ENCODE assay signal across 14 cellular contexts in the genomic region with DNA sequence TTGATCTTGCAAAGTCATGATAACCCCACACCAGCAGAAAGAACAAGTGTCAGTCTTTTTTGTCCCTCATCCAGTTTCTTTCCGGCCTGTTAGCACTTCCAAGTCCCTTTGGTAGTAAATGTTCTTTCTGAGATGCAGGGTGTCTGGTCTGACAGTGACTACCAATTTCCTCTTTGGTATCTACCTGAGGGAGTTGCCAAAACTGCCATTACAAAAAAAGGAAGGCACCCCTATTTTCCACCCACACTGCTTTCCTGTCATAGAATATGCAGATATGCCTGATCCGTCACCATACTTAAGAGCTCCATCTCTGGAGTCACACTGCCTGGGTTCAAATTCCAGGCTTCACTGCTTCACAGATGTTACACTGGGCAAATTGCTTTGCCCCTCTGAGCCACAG.
DNase-seq lines count a peak whose midpoint lies in the region; ATAC-seq and TF ChIP-seq lines count a peak whose summit lies in the region.
"Had no signal": no experiment of that assay in that cellular context is flagged by ENCODE, and none has a peak within 500 bp of the region (broad histone marks: within the 10 kb centered on the region; RNA-seq: fewer than 3 reads in every experiment).

No MANE protein-coding gene starts in this region.

- no peaks in the 10 kb centered on the region for H3K9me2 ChIP-seq in PC-3 (replicated peaks; ENCODE audit: low read length)

- no peaks in the 10 kb centered on the region for H3K9me3 Mint-ChIP-seq in endothelial cell (ENCODE audit: unreplicated experiment)
- H3K9me3 Mint-ChIP-seq: activated CD4-positive, alpha-beta T cell treated with anti-CD3 and anti-CD28 coated beads, Interleukin-2, amount 10 ng/mL, durations not matched to agents 7 days and 5 days; activated T-helper 2 cell treated with anti-CD3 and anti-CD28 coated beads, Interferon-gamma antibody, Interleukin-2, Interleukin-4, amounts not matched to agents 10 μg/mL and 5 μg/mL and 100 μg/mL, durations not matched to agents 14 hours and 24 hours and 36 hours had no signal

- TF ChIP-seq CTCF in PC-3 (conservative IDR thresholded peaks at IDR 0.05; ENCODE audit: low read depth, low read length) (no peak), endothelial cell (IDR thresholded peaks at IDR 0.05; ENCODE audit: unreplicated experiment) (no peak), colonic mucosa (IDR thresholded peaks at IDR 0.05) (no peak)

- no peaks in the 10 kb centered on the region for H3K9me3 ChIP-seq in BLaER1 treated with 17β-estradiol and CSF1 and Interleukin-3, amounts not matched to agents 10 nM and 100 nM (replicated peaks in 1 of 11)
- H3K9me3 ChIP-seq in PC-3 (ENCODE audit: low read length) (no peaks in the 10 kb centered on the region), colonic mucosa (no peaks in the 10 kb centered on the region)

- peak overlapping the region; percentile 95 for H3K27ac Mint-ChIP-seq in endothelial cell (ENCODE audit: unreplicated experiment)
- H3K27ac Mint-ChIP-seq: activated CD4-positive, alpha-beta T cell treated with anti-CD3 and anti-CD28 coated beads, Interleukin-2, amount 10 ng/mL, durations not matched to agents 7 days and 5 days; activated T-helper 2 cell treated with anti-CD3 and anti-CD28 coated beads, Interferon-gamma antibody, Interleukin-2, Interleukin-4, amounts not matched to agents 10 μg/mL and 5 μg/mL and 100 μg/mL, durations not matched to agents 14 hours and 24 hours and 36 hours had no signal

- H3K4me3 Mint-ChIP-seq in endothelial cell (ENCODE audit: unreplicated experiment): no peak overlapping the region
- H3K4me3 Mint-ChIP-seq: activated CD4-positive, alpha-beta T cell treated with anti-CD3 and anti-CD28 coated beads, Interleukin-2, amount 10 ng/mL, durations not matched to agents 7 days and 5 days had no signal

- peak overlapping the region in 5 of 11 experiments; percentile 8 to 38 (median 35); a peak in 6 of 22 replicates for H3K27ac ChIP-seq in BLaER1 treated with 17β-estradiol and CSF1 and Interleukin-3, amounts not matched to agents 10 nM and 100 nM
- H3K27ac ChIP-seq in PC-3 (ENCODE audit: low read length): no peak overlapping the region
- H3K27ac ChIP-seq in colonic mucosa: no peak overlapping the region
- H3K27ac ChIP-seq: cardiac muscle cell had no signal

- no peaks in the 10 kb centered on the region for H4K20me1 ChIP-seq in BLaER1 treated with 17β-estradiol and CSF1 and Interleukin-3, amounts not matched to agents 10 nM and 100 nM
- H4K20me1 ChIP-seq in PC-3 (ENCODE audit: low read length): no peaks in the 10 kb centered on the region

- peak; percentile 55 for ATAC-seq in GM19023 (IDR thresholded peaks at IDR 0.05; ENCODE audit: unreplicated experiment)
- ATAC-seq in PC-3: no peak
- ATAC-seq in GM21515 (IDR thresholded peaks at IDR 0.05; ENCODE audit: unreplicated experiment): no peak
- ATAC-seq: left cardiac atrium had no signal

- BruUV-seq in PC-3 (replicated peaks; lab: Mats Ljungman, UMichigan): no TSS peak

- peak overlapping the region; percentile 49 to 85 (median 73) for H3K4me2 ChIP-seq in BLaER1 treated with 17β-estradiol and CSF1 and Interleukin-3, amounts not matched to agents 10 nM and 100 nM
- H3K4me2 ChIP-seq in PC-3 (ENCODE audit: low read length): no peak overlapping the region

- H3K36me3 ChIP-seq in BLaER1 treated with 17β-estradiol and CSF1 and Interleukin-3, amounts not matched to agents 10 nM and 100 nM: no peaks in the 10 kb centered on the region
- no peaks in the 10 kb centered on the region for H3K36me3 ChIP-seq in PC-3 (ENCODE audit: low read depth, low read length)
- H3K36me3 ChIP-seq in colonic mucosa: no peaks in the 10 kb centered on the region
- H3K36me3 ChIP-seq: cardiac muscle cell had no signal

- H3K79me2 ChIP-seq in PC-3 (ENCODE audit: low read length): no peaks in the 10 kb centered on the region

- H2AFZ ChIP-seq in PC-3 (ENCODE audit: low read length): 0 out of 2 replicates have a peak overlapping the region, but pooled peaks have one; percentile 0

- H3K27me3 ChIP-seq in BLaER1 treated with 17β-estradiol and CSF1 and Interleukin-3, amounts not matched to agents 10 nM and 100 nM: no peaks in the 10 kb centered on the region
- H3K27me3 ChIP-seq in PC-3 (ENCODE audit: low read length) (no peaks in the 10 kb centered on the region), colonic mucosa (no peaks in the 10 kb centered on the region)
- H3K27me3 ChIP-seq: cardiac muscle cell had no signal

- no peak for DNase-seq in PC-3
- DNase-seq in endothelial cell (ENCODE audit: low spot score): no peak
- no peak for DNase-seq in AG08396 (ENCODE audit: low spot score)
- no peak for DNase-seq in colonic mucosa
- no peak for DNase-seq in kidney tubule cell (ENCODE audit: low spot score)
- DNase-seq: activated CD4-positive, alpha-beta T cell treated with anti-CD3 and anti-CD28 coated beads, Interleukin-2, amount 10 ng/mL, durations not matched to agents 7 days and 5 days; left cardiac atrium; NCI-H1417; NCI-H345 had no signal

- peaks cover 14 to 29% (median 25%) of the 10 kb centered on the region in 10 experiments for H3K4me1 ChIP-seq in BLaER1 treated with 17β-estradiol and CSF1 and Interleukin-3, amounts not matched to agents 10 nM and 100 nM
- peaks cover 39% of the 10 kb centered on the region for H3K4me1 ChIP-seq in PC-3 (ENCODE audit: insufficient read depth, low read length)
- no peaks in the 10 kb centered on the region for H3K4me1 ChIP-seq in colonic mucosa

- no peak overlapping the region for H3K4me3 ChIP-seq in BLaER1 treated with 17β-estradiol and CSF1 and Interleukin-3, amounts not matched to agents 10 nM and 100 nM
- no peak overlapping the region for H3K4me3 ChIP-seq in PC-3 (ENCODE audit: low read length)
- no peak overlapping the region for H3K4me3 ChIP-seq in colonic mucosa
- H3K4me3 ChIP-seq: cardiac muscle cell had no signal

- no peaks in the 10 kb centered on the region for H3F3A ChIP-seq in PC-3 (ENCODE audit: low read length, unreplicated experiment)

- peaks cover 32% of the 10 kb centered on the region for H3K4me1 Mint-ChIP-seq in endothelial cell (ENCODE audit: unreplicated experiment)

- H3K36me3 Mint-ChIP-seq in endothelial cell (ENCODE audit: low read depth, unreplicated experiment): no peaks in the 10 kb centered on the region

- POLR2A ChIA-PET in PC-3 (lab: Charles Lee; ENCODE audit: unreplicated experiment): no interaction called here

- CTCF ChIA-PET in PC-3 (lab: Charles Lee): no interaction called here

- H3K27me3 Mint-ChIP-seq in endothelial cell (ENCODE audit: unreplicated experiment): peaks cover 2% of the 10 kb centered on the region
- H3K27me3 Mint-ChIP-seq: activated CD4-positive, alpha-beta T cell treated with anti-CD3 and anti-CD28 coated beads, Interleukin-2, amount 10 ng/mL, durations not matched to agents 7 days and 5 days had no signal

- H3K9ac ChIP-seq in BLaER1 treated with 17β-estradiol and CSF1 and Interleukin-3, amounts not matched to agents 10 nM and 100 nM: peak overlapping the region in 2 of 11 experiments; percentile 37 to 42; a peak in 2 of 22 replicates
- H3K9ac ChIP-seq in PC-3 (ENCODE audit: low read length) (no peak overlapping the region), colonic mucosa (ENCODE audit: low read depth in 2 of 2, low read length in 2 of 2) (no peak overlapping the region)

- intact Hi-C loops in PC-3 (cut with micrococcal nuclease): no loop called here
- intact Hi-C loops in colonic mucosa (cut with DNase I): no loop called here
